In the genomic region with DNA sequence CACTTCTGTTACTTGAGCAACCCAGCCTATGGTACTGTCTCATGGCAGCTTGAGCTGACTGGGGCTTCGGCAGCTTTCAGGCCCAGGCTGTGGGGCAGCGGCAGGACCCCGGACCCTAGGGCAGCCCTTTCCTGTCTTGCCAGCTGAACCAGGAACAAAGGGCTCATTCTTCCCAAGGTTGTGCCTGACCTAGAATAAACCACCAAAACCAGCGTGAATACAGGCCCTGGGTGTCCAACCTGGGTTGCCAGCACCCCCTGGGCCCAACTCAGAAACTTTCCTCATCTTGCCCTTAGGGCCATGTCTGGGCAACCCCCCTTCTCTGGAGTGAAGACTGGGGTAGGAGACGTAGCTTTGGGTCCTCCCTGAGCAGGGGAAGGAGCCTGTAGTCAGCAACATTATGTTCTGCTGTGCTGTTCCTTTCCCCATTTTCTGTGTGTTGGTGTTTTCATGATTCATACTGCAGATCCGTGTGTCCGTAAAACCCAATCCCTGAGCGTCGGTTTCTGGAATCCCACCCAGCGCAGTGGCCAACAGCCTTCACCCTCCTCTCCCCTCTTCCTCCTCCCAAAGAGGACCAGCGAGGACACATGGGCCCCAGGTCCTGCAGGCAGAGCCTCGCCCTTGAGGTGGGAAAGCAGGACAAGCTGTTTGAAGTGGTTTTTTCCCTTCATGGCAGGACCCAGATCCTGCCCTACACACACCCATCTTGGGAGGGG, we compare ENCODE assay signal across 14 cellular contexts. TPM values are rescaled to one million over a fixed set of nuclear protein-coding genes. Genes with fewer than 3 reads are reported as not detected.
DNase-seq lines count a peak whose midpoint lies in the region; ATAC-seq and TF ChIP-seq lines count a peak whose summit lies in the region.
"Had no signal": no experiment of that assay in that cellular context is flagged by ENCODE, and none has a peak within 500 bp of the region (broad histone marks: within the 10 kb centered on the region; RNA-seq: fewer than 3 reads in every experiment).

No MANE protein-coding gene starts in this region.

- H3K9me3 Mint-ChIP-seq in activated naive CD8-positive, alpha-beta T cell (ENCODE audit: low read depth), result no peaks in the 10 kb centered on the region
- H3K9me3 Mint-ChIP-seq in activated naive CD8-positive, alpha-beta T cell treated with anti-CD3 and anti-CD28 coated beads, Interleukin-2, amount 50 U/mL, for 24 hours, result no peaks in the 10 kb centered on the region
- no peaks in the 10 kb centered on the region for H3K9me3 Mint-ChIP-seq in stimulated activated effector memory CD8-positive, alpha-beta T cell treated with anti-CD3 and anti-CD28 coated beads, Interleukin-12 subunit alpha, Interleukin-12 subunit beta, amount 100 ng/mL, for 72 hours
- H3K9me3 Mint-ChIP-seq: activated CD4-positive, alpha-beta T cell treated with anti-CD3 and anti-CD28 coated beads, Interleukin-2, amount 10 ng/mL, durations not matched to agents 24 days and 14 days; T-cell had no signal

- H3K9me3 ChIP-seq in psoas muscle, result no peaks in the 10 kb centered on the region
- H3K9me3 ChIP-seq: mucosa of descending colon had no signal

- H3K27me3 Mint-ChIP-seq in activated naive CD8-positive, alpha-beta T cell, result no peaks in the 10 kb centered on the region
- no peaks in the 10 kb centered on the region for H3K27me3 Mint-ChIP-seq in activated naive CD8-positive, alpha-beta T cell treated with anti-CD3 and anti-CD28 coated beads, Interleukin-2, amount 50 U/mL, for 24 hours
- H3K27me3 Mint-ChIP-seq: activated CD4-positive, alpha-beta T cell treated with anti-CD3 and anti-CD28 coated beads, Interleukin-2, amount 10 ng/mL, durations not matched to agents 24 days and 14 days; T-cell had no signal

- H3K27ac ChIP-seq in epithelial cell of prostate (peak overlapping the region; percentile 1), psoas muscle (no peak overlapping the region)

- 89 to 91% (median 90%) methylated on average over 12 of the region's 12 CpGs for WGBS in psoas muscle, 3 donors

- TF ChIP-seq CTCF in psoas muscle (IDR thresholded peaks at IDR 0.05), result no peak

- H3K4me3 ChIP-seq in psoas muscle, result no peak overlapping the region
- H3K4me3 ChIP-seq: mucosa of descending colon had no signal

- no peaks in the 10 kb centered on the region for H3K36me3 Mint-ChIP-seq in activated naive CD8-positive, alpha-beta T cell
- peaks cover 26% of the 10 kb centered on the region for H3K36me3 Mint-ChIP-seq in activated naive CD8-positive, alpha-beta T cell treated with anti-CD3 and anti-CD28 coated beads, Interleukin-2, amount 50 U/mL, for 24 hours (ENCODE audit: low read depth)
- H3K36me3 Mint-ChIP-seq in stimulated activated effector memory CD8-positive, alpha-beta T cell treated with anti-CD3 and anti-CD28 coated beads, Interleukin-12 subunit alpha, Interleukin-12 subunit beta, amount 100 ng/mL, for 72 hours, result peaks cover 33% of the 10 kb centered on the region

- no peak for ATAC-seq in activated naive CD8-positive, alpha-beta T cell treated with anti-CD3 and anti-CD28 coated beads, Interleukin-2, amount 50 U/mL, for 24 hours
- ATAC-seq in stimulated activated effector memory CD8-positive, alpha-beta T cell treated with anti-CD3 and anti-CD28 coated beads, Interleukin-12 subunit alpha, Interleukin-12 subunit beta, amount 100 ng/mL, for 72 hours, result no peak
- ATAC-seq in HG03108 (IDR thresholded peaks at IDR 0.05; ENCODE audit: unreplicated experiment), result no peak
- ATAC-seq in psoas muscle, result no peak
- ATAC-seq: mucosa of descending colon, T-cell had no signal

- intact Hi-C loops in psoas muscle (cut with DNase I), result no loop called here

- H3K27me3 ChIP-seq in psoas muscle (ENCODE audit: insufficient read depth in 3 of 3, low read length in 2 of 3), result no peaks in the 10 kb centered on the region

- H3K4me3 Mint-ChIP-seq in activated naive CD8-positive, alpha-beta T cell, result no peak overlapping the region
- H3K4me3 Mint-ChIP-seq in activated naive CD8-positive, alpha-beta T cell treated with anti-CD3 and anti-CD28 coated beads, Interleukin-2, amount 50 U/mL, for 24 hours, result no peak overlapping the region
- no peak overlapping the region for H3K4me3 Mint-ChIP-seq in stimulated activated effector memory CD8-positive, alpha-beta T cell treated with anti-CD3 and anti-CD28 coated beads, Interleukin-12 subunit alpha, Interleukin-12 subunit beta, amount 100 ng/mL, for 72 hours
- H3K4me3 Mint-ChIP-seq: activated CD4-positive, alpha-beta T cell treated with anti-CD3 and anti-CD28 coated beads, Interleukin-2, amount 10 ng/mL, durations not matched to agents 24 days and 14 days; T-cell had no signal

- H3K4me1 ChIP-seq in psoas muscle, result no peaks in the 10 kb centered on the region

- H3K36me3 ChIP-seq in psoas muscle (ENCODE audit: insufficient read depth in 1 of 2, low read depth in 1 of 2), result peaks cover 0 to 46% of the 10 kb centered on the region in 2 donors

- no peaks in the 10 kb centered on the region for H3K4me1 Mint-ChIP-seq in activated naive CD8-positive, alpha-beta T cell (ENCODE audit: low read depth)
- H3K4me1 Mint-ChIP-seq in activated naive CD8-positive, alpha-beta T cell treated with anti-CD3 and anti-CD28 coated beads, Interleukin-2, amount 50 U/mL, for 24 hours, result peaks cover 1% of the 10 kb centered on the region
- peaks cover 7% of the 10 kb centered on the region for H3K4me1 Mint-ChIP-seq in stimulated activated effector memory CD8-positive, alpha-beta T cell treated with anti-CD3 and anti-CD28 coated beads, Interleukin-12 subunit alpha, Interleukin-12 subunit beta, amount 100 ng/mL, for 72 hours

- H3K27ac Mint-ChIP-seq in activated naive CD8-positive, alpha-beta T cell, result peak overlapping the region; percentile 50
- no peak overlapping the region for H3K27ac Mint-ChIP-seq in activated naive CD8-positive, alpha-beta T cell treated with anti-CD3 and anti-CD28 coated beads, Interleukin-2, amount 50 U/mL, for 24 hours
- H3K27ac Mint-ChIP-seq in stimulated activated effector memory CD8-positive, alpha-beta T cell treated with anti-CD3 and anti-CD28 coated beads, Interleukin-12 subunit alpha, Interleukin-12 subunit beta, amount 100 ng/mL, for 72 hours, result peak overlapping the region; percentile 69

- no peak for DNase-seq in activated naive CD8-positive, alpha-beta T cell treated with anti-CD3 and anti-CD28 coated beads, Interleukin-2, amount 50 U/mL, for 24 hours
- no peak for DNase-seq in epithelial cell of prostate (ENCODE audit: low read depth, low spot score)
- DNase-seq in stimulated activated effector memory CD8-positive, alpha-beta T cell treated with anti-CD3 and anti-CD28 coated beads, Interleukin-12 subunit alpha, Interleukin-12 subunit beta, amount 100 ng/mL, for 72 hours (ENCODE audit: low spot score in 2 of 2), result no peak
- DNase-seq in NCI-H1694 treated with DMSO at 0.1 percent for 48 hours (lab: John Stamatoyannopoulos, UW), result no peak
- no peak for DNase-seq in psoas muscle
- DNase-seq: activated CD4-positive, alpha-beta T cell treated with anti-CD3 and anti-CD28 coated beads, Interleukin-2, amount 10 ng/mL, durations not matched to agents 24 days and 14 days; activated gamma-delta T cell; GOT3; stimulated activated CD4-positive, alpha-beta T cell treated with anti-CD3 and anti-CD28 coated beads, Interleukin-2, amount 100 ng/mL, for 24 hours; T-cell had no signal

TF ChIP-seq in PFSK-1, 5 proteins besides CTCF, POLR2A, EP300 and RAD21:
- TF ChIP-seq POLR2AphosphoS5 (IDR thresholded peaks at IDR 0.05; ENCODE audit: low read depth, low read length) (peak; percentile 37; the same call in 1 of the 2 replicates), FOXP2 (optimal IDR thresholded peaks at IDR 0.05; ENCODE audit: borderline replicate concordance, extremely low read depth, extremely low read length, insufficient read depth) (no peak)
- TF ChIP-seq, protein P1, sequence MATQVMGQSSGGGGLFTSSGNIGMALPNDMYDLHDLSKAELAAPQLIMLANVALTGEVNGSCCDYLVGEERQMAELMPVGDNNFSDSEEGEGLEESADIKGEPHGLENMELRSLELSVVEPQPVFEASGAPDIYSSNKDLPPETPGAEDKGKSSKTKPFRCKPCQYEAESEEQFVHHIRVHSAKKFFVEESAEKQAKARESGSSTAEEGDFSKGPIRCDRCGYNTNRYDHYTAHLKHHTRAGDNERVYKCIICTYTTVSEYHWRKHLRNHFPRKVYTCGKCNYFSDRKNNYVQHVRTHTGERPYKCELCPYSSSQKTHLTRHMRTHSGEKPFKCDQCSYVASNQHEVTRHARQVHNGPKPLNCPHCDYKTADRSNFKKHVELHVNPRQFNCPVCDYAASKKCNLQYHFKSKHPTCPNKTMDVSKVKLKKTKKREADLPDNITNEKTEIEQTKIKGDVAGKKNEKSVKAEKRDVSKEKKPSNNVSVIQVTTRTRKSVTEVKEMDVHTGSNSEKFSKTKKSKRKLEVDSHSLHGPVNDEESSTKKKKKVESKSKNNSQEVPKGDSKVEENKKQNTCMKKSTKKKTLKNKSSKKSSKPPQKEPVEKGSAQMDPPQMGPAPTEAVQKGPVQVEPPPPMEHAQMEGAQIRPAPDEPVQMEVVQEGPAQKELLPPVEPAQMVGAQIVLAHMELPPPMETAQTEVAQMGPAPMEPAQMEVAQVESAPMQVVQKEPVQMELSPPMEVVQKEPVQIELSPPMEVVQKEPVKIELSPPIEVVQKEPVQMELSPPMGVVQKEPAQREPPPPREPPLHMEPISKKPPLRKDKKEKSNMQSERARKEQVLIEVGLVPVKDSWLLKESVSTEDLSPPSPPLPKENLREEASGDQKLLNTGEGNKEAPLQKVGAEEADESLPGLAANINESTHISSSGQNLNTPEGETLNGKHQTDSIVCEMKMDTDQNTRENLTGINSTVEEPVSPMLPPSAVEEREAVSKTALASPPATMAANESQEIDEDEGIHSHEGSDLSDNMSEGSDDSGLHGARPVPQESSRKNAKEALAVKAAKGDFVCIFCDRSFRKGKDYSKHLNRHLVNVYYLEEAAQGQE (IDR thresholded peaks at IDR 0.05; ENCODE audit: insufficient read depth in 1 of 2, low read depth in 2 of 2, low read length in 2 of 2), result no peak
TF ChIP-seq in PFSK-1: peak in this region for 1.

RNA-seq across cellular contexts. Expression of a gene that starts 33.5 kb away (rescaled TPM):
- 559 TPM for polyA plus RNA-seq in PFSK-1 (2012; ENCODE audit: insufficient read length, low read depth)
- total RNA-seq in psoas muscle, result 10 to 100 TPM; 16.8 to 51.9 (median 21.2) TPM
- polyA plus RNA-seq in psoas muscle, result 10 to 100 TPM; 10.5 to 25.6 (median 23.7) TPM
